ENCODE assay signal across 15 cellular contexts in genomic region chr4:159503243-159503642, GRCh38.
DNase-seq lines count a peak whose midpoint lies in the region; ATAC-seq and TF ChIP-seq lines count a peak whose summit lies in the region.
"Had no signal": no experiment of that assay in that cellular context is flagged by ENCODE, and none has a peak within 500 bp of the region (broad histone marks: within the 10 kb centered on the region; RNA-seq: fewer than 3 reads in every experiment).

No MANE protein-coding gene starts in this region.

- ATAC-seq in activated T-cell treated with anti-CD3 and anti-CD28 coated beads, Interleukin-2, amount 50 U/mL, for 72 hours (replicated peaks in 1 of 2), result no peak
- ATAC-seq in HG03175 (IDR thresholded peaks at IDR 0.05; ENCODE audit: unreplicated experiment), result no peak
- ATAC-seq: GM12878 had no signal

- H3K36me3 Mint-ChIP-seq in endodermal cell (ENCODE audit: low read depth), result no peaks in the 10 kb centered on the region
- no peaks in the 10 kb centered on the region for H3K36me3 Mint-ChIP-seq in activated CD4-positive, alpha-beta T cell treated with anti-CD3 and anti-CD28 coated beads, Interleukin-2, amount 10 ng/mL, durations not matched to agents 7 days and 5 days (ENCODE audit: low read depth)
- H3K36me3 Mint-ChIP-seq in activated T-cell treated with anti-CD3 and anti-CD28 coated beads, Interleukin-2, amount 50 U/mL, for 72 hours (ENCODE audit: insufficient read depth in 2 of 2), result no peaks in the 10 kb centered on the region

- peaks cover 47% of the 10 kb centered on the region for H3K4me1 Mint-ChIP-seq in endodermal cell
- H3K4me1 Mint-ChIP-seq in activated CD4-positive, alpha-beta T cell treated with anti-CD3 and anti-CD28 coated beads, Interleukin-2, amount 10 ng/mL, durations not matched to agents 7 days and 5 days, result no peaks in the 10 kb centered on the region
- H3K4me1 Mint-ChIP-seq in activated T-cell treated with anti-CD3 and anti-CD28 coated beads, Interleukin-2, amount 50 U/mL, for 72 hours (ENCODE audit: low read depth), result no peaks in the 10 kb centered on the region

- POLR2A ChIA-PET in activated CD4-positive, alpha-beta T cell treated with anti-CD3 and anti-CD28 coated beads, Interleukin-2, amount 10 ng/mL, durations not matched to agents 7 days and 5 days (lab: Charles Lee), result no interaction called here

- H3K4me3 ChIP-seq in endodermal cell (ENCODE audit: low read length), result peak overlapping the region; percentile 56
- H3K4me3 ChIP-seq: GM12878 had no signal

- CTCF ChIA-PET in activated CD4-positive, alpha-beta T cell treated with anti-CD3 and anti-CD28 coated beads, Interleukin-2, amount 10 ng/mL, durations not matched to agents 7 days and 5 days (lab: Charles Lee), result no interaction called here

- no peaks in the 10 kb centered on the region for H3K9me3 ChIP-seq in endodermal cell (ENCODE audit: control insufficient read depth, low read length)

- H3K27me3 ChIP-seq in endodermal cell (ENCODE audit: control insufficient read depth, insufficient read depth, low read length, poor library complexity, severe bottlenecking), result no peaks in the 10 kb centered on the region

- peak overlapping the region; percentile 81 for H3K27ac Mint-ChIP-seq in endodermal cell
- H3K27ac Mint-ChIP-seq in activated CD4-positive, alpha-beta T cell treated with anti-CD3 and anti-CD28 coated beads, Interleukin-2, amount 10 ng/mL, durations not matched to agents 7 days and 5 days, result no peak overlapping the region
- no peak overlapping the region for H3K27ac Mint-ChIP-seq in activated T-cell treated with anti-CD3 and anti-CD28 coated beads, Interleukin-2, amount 50 U/mL, for 72 hours
- H3K27ac Mint-ChIP-seq: HFFc6 had no signal

- no peak overlapping the region for H3K9ac ChIP-seq in endodermal cell (ENCODE audit: extremely low read depth, low read length, poor library complexity, severe bottlenecking)

- peak; percentile 22 for DNase-seq in ELF-1 (ENCODE audit: low read depth, low spot score)
- peak; percentile 20 for DNase-seq in M059J (ENCODE audit: low read depth)
- peak; percentile 52 for DNase-seq in endodermal cell
- DNase-seq in iris pigment epithelial cell (ENCODE audit: low read depth), result peak; percentile 20
- DNase-seq in activated CD4-positive, alpha-beta T cell treated with anti-CD3 and anti-CD28 coated beads, Interleukin-2, amount 10 ng/mL, durations not matched to agents 7 days and 5 days, result no peak
- no peak for DNase-seq in activated T-cell treated with anti-CD3 and anti-CD28 coated beads, Interleukin-2, amount 50 U/mL, for 72 hours
- no peak for DNase-seq in SIG-M5 treated with dmso at 0.1 percent for 504 hours (lab: John Stamatoyannopoulos, UW; ENCODE audit: unreplicated experiment)
- DNase-seq: COR-L47, HFFc6, NCI-H1436 treated with DMSO at 0.1 percent for 48 hours, NCI-H2081 treated with DMSO at 0.1 percent for 48 hours, SHP77 had no signal

- 24 to 39% methylated on average over 8 of the region's 8 CpGs for WGBS in endodermal cell (ENCODE audit: insufficient coverage in 1 of 2, insufficient read length in 1 of 2), 2 experiments

- H3K27me3 Mint-ChIP-seq in endodermal cell (ENCODE audit: insufficient read depth), result peaks cover 4% of the 10 kb centered on the region
- H3K27me3 Mint-ChIP-seq in activated CD4-positive, alpha-beta T cell treated with anti-CD3 and anti-CD28 coated beads, Interleukin-2, amount 10 ng/mL, durations not matched to agents 7 days and 5 days, result no peaks in the 10 kb centered on the region
- no peaks in the 10 kb centered on the region for H3K27me3 Mint-ChIP-seq in activated T-cell treated with anti-CD3 and anti-CD28 coated beads, Interleukin-2, amount 50 U/mL, for 72 hours (ENCODE audit: low read depth)

- no peak overlapping the region for H3K27ac ChIP-seq in endodermal cell (ENCODE audit: low read depth, low read length)
- H3K27ac ChIP-seq: C4-2B had no signal

- no peak for TF ChIP-seq CTCF in endodermal cell (conservative IDR thresholded peaks at IDR 0.05)

- no peaks in the 10 kb centered on the region for H3K36me3 ChIP-seq in endodermal cell (ENCODE audit: control insufficient read depth, insufficient read depth, low read length)

- peaks cover 15% of the 10 kb centered on the region for H3K4me1 ChIP-seq in endodermal cell (ENCODE audit: control insufficient read depth, insufficient read depth, low read length)

- H3K4me3 Mint-ChIP-seq in endodermal cell, result peak overlapping the region; percentile 4
- H3K4me3 Mint-ChIP-seq in activated CD4-positive, alpha-beta T cell treated with anti-CD3 and anti-CD28 coated beads, Interleukin-2, amount 10 ng/mL, durations not matched to agents 7 days and 5 days, result no peak overlapping the region
- no peak overlapping the region for H3K4me3 Mint-ChIP-seq in activated T-cell treated with anti-CD3 and anti-CD28 coated beads, Interleukin-2, amount 50 U/mL, for 72 hours
- H3K4me3 Mint-ChIP-seq: HFFc6 had no signal

- H3K9me3 Mint-ChIP-seq in endodermal cell, result no peaks in the 10 kb centered on the region
- no peaks in the 10 kb centered on the region for H3K9me3 Mint-ChIP-seq in activated CD4-positive, alpha-beta T cell treated with anti-CD3 and anti-CD28 coated beads, Interleukin-2, amount 10 ng/mL, durations not matched to agents 7 days and 5 days
- no peaks in the 10 kb centered on the region for H3K9me3 Mint-ChIP-seq in activated T-cell treated with anti-CD3 and anti-CD28 coated beads, Interleukin-2, amount 50 U/mL, for 72 hours
- H3K9me3 Mint-ChIP-seq: HFFc6 had no signal

Comparison
In these comparisons a context has a peak if more than half of its experiments do, and no peak if none do; other contexts are left out.
1. DNase-seq: peak in ELF-1 (single experiment), M059J (single experiment), endodermal cell (single experiment) and iris pigment epithelial cell (single experiment); none in activated CD4-positive, alpha-beta T cell treated with anti-CD3 and anti-CD28 coated beads, Interleukin-2, amount 10 ng/mL, durations not matched to agents 7 days and 5 days (single experiment), activated T-cell treated with anti-CD3 and anti-CD28 coated beads, Interleukin-2, amount 50 U/mL, for 72 hours (0 of 2) and SIG-M5 treated with dmso at 0.1 percent for 504 hours (single experiment).